Comparison of ENCODE assay signal across 1 cellular context in genomic region chr6:130366011-130366963, GRCh38.
A peak's percentile ranks its signal among the peaks of the same experiment; 100 is the strongest.
TF ChIP-seq lines count a peak whose summit lies in the region.

TMEM200A (plus strand) TSS chr6:130366017; CDS start chr6:130440423, 74,406 bp downstream.

TF ChIP-seq in WTC11, 78 proteins besides CTCF, POLR2A, EP300 and RAD21 (continued from another document):
- TF ChIP-seq E2F4 (CRISPR knock-in tag; IDR thresholded peaks at IDR 0.05; ENCODE audit: borderline replicate concordance, low read depth) (no peak), ZNF232 (CRISPR knock-in tag; IDR thresholded peaks at IDR 0.05) (no peak), NR2C2 (CRISPR knock-in tag; IDR thresholded peaks at IDR 0.05) (no peak), MXD4 (CRISPR knock-in tag; IDR thresholded peaks at IDR 0.05; ENCODE audit: borderline replicate concordance) (no peak), ARID4B (CRISPR knock-in tag; IDR thresholded peaks at IDR 0.05; ENCODE audit: borderline replicate concordance) (no peak), SMAD3 (CRISPR knock-in tag; IDR thresholded peaks at IDR 0.05; ENCODE audit: borderline replicate concordance) (no peak), SOX15 (CRISPR knock-in tag; IDR thresholded peaks at IDR 0.05) (no peak), NR3C1 (CRISPR knock-in tag; conservative IDR thresholded peaks at IDR 0.05; ENCODE audit: low read depth) (no peak), ZNF396 (CRISPR knock-in tag; IDR thresholded peaks at IDR 0.05; ENCODE audit: borderline replicate concordance) (no peak), FOXP1 (CRISPR knock-in tag; IDR thresholded peaks at IDR 0.05; ENCODE audit: borderline replicate concordance) (no peak), ERG (CRISPR knock-in tag; IDR thresholded peaks at IDR 0.05) (no peak)
- TF ChIP-seq, protein P1, sequence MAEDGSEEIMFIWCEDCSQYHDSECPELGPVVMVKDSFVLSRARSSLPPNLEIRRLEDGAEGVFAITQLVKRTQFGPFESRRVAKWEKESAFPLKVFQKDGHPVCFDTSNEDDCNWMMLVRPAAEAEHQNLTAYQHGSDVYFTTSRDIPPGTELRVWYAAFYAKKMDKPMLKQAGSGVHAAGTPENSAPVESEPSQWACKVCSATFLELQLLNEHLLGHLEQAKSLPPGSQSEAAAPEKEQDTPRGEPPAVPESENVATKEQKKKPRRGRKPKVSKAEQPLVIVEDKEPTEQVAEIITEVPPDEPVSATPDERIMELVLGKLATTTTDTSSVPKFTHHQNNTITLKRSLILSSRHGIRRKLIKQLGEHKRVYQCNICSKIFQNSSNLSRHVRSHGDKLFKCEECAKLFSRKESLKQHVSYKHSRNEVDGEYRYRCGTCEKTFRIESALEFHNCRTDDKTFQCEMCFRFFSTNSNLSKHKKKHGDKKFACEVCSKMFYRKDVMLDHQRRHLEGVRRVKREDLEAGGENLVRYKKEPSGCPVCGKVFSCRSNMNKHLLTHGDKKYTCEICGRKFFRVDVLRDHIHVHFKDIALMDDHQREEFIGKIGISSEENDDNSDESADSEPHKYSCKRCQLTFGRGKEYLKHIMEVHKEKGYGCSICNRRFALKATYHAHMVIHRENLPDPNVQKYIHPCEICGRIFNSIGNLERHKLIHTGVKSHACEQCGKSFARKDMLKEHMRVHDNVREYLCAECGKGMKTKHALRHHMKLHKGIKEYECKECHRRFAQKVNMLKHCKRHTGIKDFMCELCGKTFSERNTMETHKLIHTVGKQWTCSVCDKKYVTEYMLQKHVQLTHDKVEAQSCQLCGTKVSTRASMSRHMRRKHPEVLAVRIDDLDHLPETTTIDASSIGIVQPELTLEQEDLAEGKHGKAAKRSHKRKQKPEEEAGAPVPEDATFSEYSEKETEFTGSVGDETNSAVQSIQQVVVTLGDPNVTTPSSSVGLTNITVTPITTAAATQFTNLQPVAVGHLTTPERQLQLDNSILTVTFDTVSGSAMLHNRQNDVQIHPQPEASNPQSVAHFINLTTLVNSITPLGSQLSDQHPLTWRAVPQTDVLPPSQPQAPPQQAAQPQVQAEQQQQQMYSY (CRISPR knock-in tag; IDR thresholded peaks at IDR 0.05), result no peak
- TF ChIP-seq, protein P2, sequence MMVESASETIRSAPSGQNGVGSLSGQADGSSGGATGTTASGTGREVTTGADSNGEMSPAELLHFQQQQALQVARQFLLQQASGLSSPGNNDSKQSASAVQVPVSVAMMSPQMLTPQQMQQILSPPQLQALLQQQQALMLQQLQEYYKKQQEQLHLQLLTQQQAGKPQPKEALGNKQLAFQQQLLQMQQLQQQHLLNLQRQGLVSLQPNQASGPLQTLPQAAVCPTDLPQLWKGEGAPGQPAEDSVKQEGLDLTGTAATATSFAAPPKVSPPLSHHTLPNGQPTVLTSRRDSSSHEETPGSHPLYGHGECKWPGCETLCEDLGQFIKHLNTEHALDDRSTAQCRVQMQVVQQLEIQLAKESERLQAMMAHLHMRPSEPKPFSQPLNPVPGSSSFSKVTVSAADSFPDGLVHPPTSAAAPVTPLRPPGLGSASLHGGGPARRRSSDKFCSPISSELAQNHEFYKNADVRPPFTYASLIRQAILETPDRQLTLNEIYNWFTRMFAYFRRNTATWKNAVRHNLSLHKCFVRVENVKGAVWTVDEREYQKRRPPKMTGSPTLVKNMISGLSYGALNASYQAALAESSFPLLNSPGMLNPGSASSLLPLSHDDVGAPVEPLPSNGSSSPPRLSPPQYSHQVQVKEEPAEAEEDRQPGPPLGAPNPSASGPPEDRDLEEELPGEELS (CRISPR knock-in tag; IDR thresholded peaks at IDR 0.05), result peak; percentile 67
- TF ChIP-seq, protein P3, sequence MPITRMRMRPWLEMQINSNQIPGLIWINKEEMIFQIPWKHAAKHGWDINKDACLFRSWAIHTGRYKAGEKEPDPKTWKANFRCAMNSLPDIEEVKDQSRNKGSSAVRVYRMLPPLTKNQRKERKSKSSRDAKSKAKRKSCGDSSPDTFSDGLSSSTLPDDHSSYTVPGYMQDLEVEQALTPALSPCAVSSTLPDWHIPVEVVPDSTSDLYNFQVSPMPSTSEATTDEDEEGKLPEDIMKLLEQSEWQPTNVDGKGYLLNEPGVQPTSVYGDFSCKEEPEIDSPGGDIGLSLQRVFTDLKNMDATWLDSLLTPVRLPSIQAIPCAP (CRISPR knock-in tag; IDR thresholded peaks at IDR 0.05), result no peak
TF ChIP-seq in WTC11: peak in this region for 4.
